Comparison of ENCODE assay signal across 11 cellular contexts in the genomic region with DNA sequence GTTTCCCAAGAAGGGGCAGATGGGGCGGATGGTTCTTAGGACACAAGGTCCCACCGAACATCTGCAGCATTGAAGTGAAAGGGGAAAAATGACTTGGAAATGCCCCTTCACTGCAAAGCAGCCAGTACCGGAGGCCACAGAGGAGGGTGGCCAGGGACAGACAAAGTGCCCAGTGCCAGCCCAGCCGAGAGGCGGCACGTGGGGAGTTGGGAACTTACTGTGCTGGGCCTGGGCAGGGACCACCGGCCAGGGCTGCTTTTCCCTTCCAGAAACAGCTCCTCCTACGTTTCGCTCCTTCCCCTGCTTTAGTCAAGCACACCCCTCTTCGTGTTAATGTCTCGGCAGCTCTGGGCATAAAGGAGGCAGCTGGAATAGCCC.
DNase-seq lines count a peak whose midpoint lies in the region; ATAC-seq and TF ChIP-seq lines count a peak whose summit lies in the region.
"Had no signal": no experiment of that assay in that cellular context is flagged by ENCODE, and none has a peak within 500 bp of the region (broad histone marks: within the 10 kb centered on the region; RNA-seq: fewer than 3 reads in every experiment).

No MANE protein-coding gene starts in this region.

- CTCF ChIA-PET in AG04450 (lab: Charles Lee) = interaction anchor here (1.0 to 2.9 kb wide), 3 partner anchors 17 to 366 kb away, joined by 4 to 8 read pairs (median 8); no protein-coding TSS in a partner anchor

- no peaks in the 10 kb centered on the region for H3K4me1 Mint-ChIP-seq in activated T-cell treated with anti-CD3 and anti-CD28 coated beads, Interleukin-2, amount 50 U/mL, for 72 hours (ENCODE audit: low read depth)

- H3K4me3 ChIP-seq in AG04450 (ENCODE audit: low read depth, low read length) = no peak overlapping the region
- H3K4me3 ChIP-seq in WI38 (ENCODE audit: low read depth, low read length) = 0 out of 2 replicates have a peak overlapping the region, but pooled peaks have one; percentile 7
- peak overlapping the region; percentile 62 for H3K4me3 ChIP-seq in left ventricle myocardium inferior
- peak overlapping the region; percentile 18 for H3K4me3 ChIP-seq in retinal pigment epithelial cell (ENCODE audit: low read length)
- H3K4me3 ChIP-seq: neural progenitor cell had no signal

- no peaks in the 10 kb centered on the region for H3K36me3 ChIP-seq in left ventricle myocardium inferior
- H3K36me3 ChIP-seq: neural progenitor cell had no signal

- H3K27me3 ChIP-seq in AG04450 (ENCODE audit: control insufficient read depth, insufficient read depth, low read length) (no peaks in the 10 kb centered on the region), left ventricle myocardium inferior (ENCODE audit: low read depth) (no peaks in the 10 kb centered on the region)
- H3K27me3 ChIP-seq: neural progenitor cell had no signal

- H3K4me1 ChIP-seq in left ventricle myocardium inferior = peaks cover 56% of the 10 kb centered on the region

- DNase-seq in AG04450 (ENCODE audit: low read depth, low spot score) (no peak), left ventricle myocardium inferior (no peak), retinal pigment epithelial cell (ENCODE audit: low read depth) (no peak), NCI-H2107 treated with DMSO at 0.1 percent for 48 hours (lab: John Stamatoyannopoulos, UW; ENCODE audit: unreplicated experiment) (no peak), putamen (ENCODE audit: low spot score) (no peak)
- no peak for DNase-seq in activated T-cell treated with anti-CD3 and anti-CD28 coated beads, Interleukin-2, amount 50 U/mL, for 72 hours
- DNase-seq: activated effector memory CD4-positive, alpha-beta T cell treated with Interleukin-2 at 50 U/mL for 16 hours; NCI-H187 treated with DMSO at 0.1 percent for 48 hours had no signal

- no peak overlapping the region for H3K4me3 Mint-ChIP-seq in activated T-cell treated with anti-CD3 and anti-CD28 coated beads, Interleukin-2, amount 50 U/mL, for 72 hours
- H3K4me3 Mint-ChIP-seq: neural progenitor cell had no signal

- TF ChIP-seq CTCF in AG04450 (IDR thresholded peaks at IDR 0.05; ENCODE audit: low read depth, low read length) (no peak), WI38 (IDR thresholded peaks at IDR 0.05; ENCODE audit: low read depth, low read length) (no peak), left ventricle myocardium inferior (IDR thresholded peaks at IDR 0.05; ENCODE audit: borderline replicate concordance) (no peak), retinal pigment epithelial cell (conservative IDR thresholded peaks at IDR 0.05; ENCODE audit: low read depth, low read length) (no peak)

- H3K36me3 Mint-ChIP-seq in activated T-cell treated with anti-CD3 and anti-CD28 coated beads, Interleukin-2, amount 50 U/mL, for 72 hours (ENCODE audit: insufficient read depth in 2 of 2) = no peaks in the 10 kb centered on the region
- H3K36me3 Mint-ChIP-seq: neural progenitor cell had no signal

- intact Hi-C loops in left ventricle myocardium inferior (cut with micrococcal nuclease) = no loop called here

- H3K27ac Mint-ChIP-seq in activated T-cell treated with anti-CD3 and anti-CD28 coated beads, Interleukin-2, amount 50 U/mL, for 72 hours = no peak overlapping the region
- H3K27ac Mint-ChIP-seq: neural progenitor cell had no signal

- H3K27me3 Mint-ChIP-seq in activated T-cell treated with anti-CD3 and anti-CD28 coated beads, Interleukin-2, amount 50 U/mL, for 72 hours (ENCODE audit: low read depth) = no peaks in the 10 kb centered on the region

- H3K9me3 Mint-ChIP-seq in activated T-cell treated with anti-CD3 and anti-CD28 coated beads, Interleukin-2, amount 50 U/mL, for 72 hours = no peaks in the 10 kb centered on the region
- H3K9me3 Mint-ChIP-seq: neural progenitor cell had no signal

- H3K9me3 ChIP-seq in AG04450 (ENCODE audit: control insufficient read depth, insufficient read depth, low read length) (no peaks in the 10 kb centered on the region), left ventricle myocardium inferior (replicated peaks) (no peaks in the 10 kb centered on the region)

- no peak for ATAC-seq in HG02678 (IDR thresholded peaks at IDR 0.05; ENCODE audit: unreplicated experiment)
- ATAC-seq in activated T-cell treated with anti-CD3 and anti-CD28 coated beads, Interleukin-2, amount 50 U/mL, for 72 hours (replicated peaks in 1 of 2) = no peak

- H3K27ac ChIP-seq in AG04450 (ENCODE audit: low read depth, low read length) (peak overlapping the region; percentile 97), left ventricle myocardium inferior (replicated peaks) (peak overlapping the region; percentile 87)
- H3K27ac ChIP-seq: neural progenitor cell had no signal

- POLR2A ChIA-PET in AG04450 (lab: Yijun Ruan, JAX) = interaction anchor here (1.3 to 1.8 kb wide), 2 partner anchors 30 to 61 kb away, joined by 6 to 7 read pairs; no protein-coding TSS in a partner anchor
